8 cellular contexts compared by ENCODE assay signal in the genomic region with DNA sequence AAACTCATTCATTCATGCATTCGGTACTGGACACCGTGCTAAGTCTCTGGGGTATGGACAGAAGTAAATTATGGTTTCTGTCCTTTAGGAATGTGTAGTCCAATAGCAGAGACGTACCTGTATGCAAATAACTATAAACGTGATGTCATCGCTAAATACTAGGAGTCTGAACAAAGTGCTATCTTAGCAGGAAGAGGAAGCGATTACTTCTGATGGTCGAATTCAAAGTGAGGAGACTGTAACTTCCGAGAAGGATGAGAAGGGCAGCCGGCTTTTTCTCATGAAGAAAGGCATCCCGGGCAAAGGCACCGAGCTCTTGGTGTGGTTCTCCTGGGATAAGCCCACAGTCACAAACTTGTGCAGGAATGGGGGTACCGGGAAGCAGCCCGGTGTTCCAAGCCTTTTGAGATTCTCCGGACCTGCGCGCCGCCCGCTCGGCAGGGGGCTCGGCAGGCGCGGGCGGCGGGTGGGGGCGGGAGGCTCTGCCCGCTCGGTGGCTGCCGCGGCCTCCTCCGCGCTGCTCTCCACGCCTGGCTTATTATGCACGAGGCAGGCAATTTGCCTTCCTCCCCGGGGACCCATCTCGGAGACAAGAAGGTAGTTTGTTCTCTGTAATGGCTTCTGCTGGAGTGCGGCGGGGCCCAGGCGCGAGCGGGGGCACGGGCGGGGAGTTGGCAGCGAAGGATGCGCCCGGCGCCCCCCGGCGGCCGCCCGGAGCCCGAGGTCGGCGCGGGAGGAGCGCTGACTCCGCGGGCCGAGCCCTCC.
DNase-seq lines count a peak whose midpoint lies in the region; ATAC-seq and TF ChIP-seq lines count a peak whose summit lies in the region.

No MANE protein-coding gene starts in this region.

- H3K4me1 Mint-ChIP-seq in naive thymus-derived CD8-positive, alpha-beta T cell: peaks cover 6 to 21% (median 15%) of the 10 kb centered on the region in 4 donors

- peak overlapping the region in 5 of 10 donors; percentile 22 to 83 (median 63) for H3K27ac Mint-ChIP-seq in naive thymus-derived CD8-positive, alpha-beta T cell

- no peaks in the 10 kb centered on the region for H3K9me3 Mint-ChIP-seq in naive thymus-derived CD8-positive, alpha-beta T cell

- TF ChIP-seq CTCF in MM.1S (IDR thresholded peaks at IDR 0.05; ENCODE audit: low read length): peak; percentile 62
- TF ChIP-seq CTCF in upper lobe of right lung (IDR thresholded peaks at IDR 0.05): peak; percentile 41

- H3K36me3 Mint-ChIP-seq in naive thymus-derived CD8-positive, alpha-beta T cell: no peaks in the 10 kb centered on the region

- H3F3A ChIP-seq in MM.1S (ENCODE audit: insufficient read depth, low read length): no peaks in the 10 kb centered on the region

- peak overlapping the region; percentile 70 to 90 (median 85) for H3K4me3 Mint-ChIP-seq in naive thymus-derived CD8-positive, alpha-beta T cell

- H3K9ac ChIP-seq in MM.1S (ENCODE audit: low read length): no peak overlapping the region

- H4K20me1 ChIP-seq in MM.1S (ENCODE audit: insufficient read depth, low read length): no peaks in the 10 kb centered on the region

- H3K27me3 Mint-ChIP-seq in naive thymus-derived CD8-positive, alpha-beta T cell: peaks cover 19 to 56% (median 44%) of the 10 kb centered on the region in 5 donors

- no peaks in the 10 kb centered on the region for H3K4me1 ChIP-seq in MM.1S (ENCODE audit: low read length)
- peaks cover 3% of the 10 kb centered on the region for H3K4me1 ChIP-seq in upper lobe of right lung

- peak; percentile 80 to 89 for ATAC-seq in naive thymus-derived CD8-positive, alpha-beta T cell
- peak; percentile 76 for ATAC-seq in upper lobe of right lung

- H3K36me3 ChIP-seq in MM.1S (replicated peaks; ENCODE audit: insufficient read depth, low read length): no peaks in the 10 kb centered on the region
- no peaks in the 10 kb centered on the region for H3K36me3 ChIP-seq in upper lobe of right lung

- H3K79me2 ChIP-seq in MM.1S (ENCODE audit: low read length): no peaks in the 10 kb centered on the region

- intact Hi-C loops in upper lobe of right lung (cut with DNase I): no loop called here

- H3K27ac ChIP-seq in MM.1S (ENCODE audit: low read length): no peak overlapping the region
- no peak overlapping the region for H3K27ac ChIP-seq in upper lobe of right lung

- POLR2A ChIA-PET in naive thymus-derived CD8-positive, alpha-beta T cell (lab: Charles Lee): no interaction called here

- H3K9me3 ChIP-seq in MM.1S (replicated peaks; ENCODE audit: insufficient read depth, low read length) (no peaks in the 10 kb centered on the region), upper lobe of right lung (no peaks in the 10 kb centered on the region)

- DNase-seq in COR-L47 (lab: John Stamatoyannopoulos, UW): peak; percentile 42
- DNase-seq in MM.1S: peak; percentile 51
- peak; percentile 28 to 31 for DNase-seq in activated CD4-positive, alpha-beta T cell treated with anti-CD3 and anti-CD28 coated beads, Interleukin-2, amount 50 U/mL, for 48 hours
- peak; percentile 13 for DNase-seq in fibroblast of gingiva (ENCODE audit: low read depth)
- peak in 9 of 10 donors; percentile 12 to 57 (median 33) for DNase-seq in naive thymus-derived CD8-positive, alpha-beta T cell
- DNase-seq in upper lobe of right lung: no peak
- DNase-seq in NCI-H524 treated with DMSO at 0.1 percent for 48 hours (lab: John Stamatoyannopoulos, UW): no peak
- DNase-seq in epidermal melanocyte (ENCODE audit: insufficient read length, low spot score): no peak

- peaks cover 33% of the 10 kb centered on the region for H3K27me3 ChIP-seq in MM.1S (replicated peaks; ENCODE audit: insufficient read depth, low read length)
- H3K27me3 ChIP-seq in upper lobe of right lung: peaks cover 54% of the 10 kb centered on the region

- H3K4me2 ChIP-seq in MM.1S (ENCODE audit: low read depth, low read length): peak overlapping the region; percentile 58

- no peaks in the 10 kb centered on the region for H3K9me2 ChIP-seq in MM.1S (replicated peaks; ENCODE audit: insufficient read depth, low read length)

- H3K4me3 ChIP-seq in MM.1S (ENCODE audit: low read length) (peak overlapping the region; percentile 43), upper lobe of right lung (peak overlapping the region; percentile 39)

- H2AFZ ChIP-seq in MM.1S (ENCODE audit: low read length): peak overlapping the region; percentile 15; the same call in 1 of the 2 replicates

Comparison
In these comparisons a context has a peak if more than half of its experiments do, and no peak if none do; other contexts are left out.
1. DNase-seq: peak in COR-L47 (single experiment), MM.1S (single experiment), activated CD4-positive, alpha-beta T cell treated with anti-CD3 and anti-CD28 coated beads, Interleukin-2, amount 50 U/mL, for 48 hours (2 of 2), fibroblast of gingiva (single experiment) and naive thymus-derived CD8-positive, alpha-beta T cell (9 of 10); none in upper lobe of right lung (single experiment), NCI-H524 treated with DMSO at 0.1 percent for 48 hours (single experiment) and epidermal melanocyte (single experiment).